Comparison of ENCODE assay signal across 27 cellular contexts in genomic region chr3:94456332-94456731, GRCh38.
"Had no signal": no experiment of that assay in that cellular context is flagged by ENCODE, and none has a peak within 500 bp of the region (broad histone marks: within the 10 kb centered on the region; RNA-seq: fewer than 3 reads in every experiment).

No MANE protein-coding gene starts in this region.

- H3K9me3 Mint-ChIP-seq: endodermal cell, nephron progenitor cell had no signal

- H3K4me1 Mint-ChIP-seq: central memory CD8-positive, alpha-beta T cell; memory B cell; naive thymus-derived CD4-positive, alpha-beta T cell; stimulated activated effector memory CD8-positive, alpha-beta T cell treated with anti-CD3 and anti-CD28 coated beads, Interleukin-12 subunit alpha, Interleukin-12 subunit beta, amount 100 ng/mL, for 72 hours had no signal

- H3K27me3 ChIP-seq: colonic mucosa, gastrocnemius medialis, heart left ventricle, hepatocyte, testis, tibial artery had no signal

- H3K4me3 ChIP-seq: colonic mucosa, gastrocnemius medialis, heart left ventricle, hepatocyte, lung, psoas muscle, skin epidermis, tibial artery had no signal

- H3K27ac Mint-ChIP-seq: dendritic cell treated with granulocyte-macrophage colony-stimulating factor and Interleukin-4, amounts not matched to agents 40 ng/mL and 50 ng/mL, for 4 days; endodermal cell; memory B cell; naive thymus-derived CD4-positive, alpha-beta T cell; nephron progenitor cell; stimulated activated effector memory CD8-positive, alpha-beta T cell treated with anti-CD3 and anti-CD28 coated beads, Interleukin-12 subunit alpha, Interleukin-12 subunit beta, amount 100 ng/mL, for 72 hours; type B pancreatic cell had no signal

- H3K27me3 Mint-ChIP-seq: central memory CD8-positive, alpha-beta T cell; dendritic cell treated with granulocyte-macrophage colony-stimulating factor and Interleukin-4, amounts not matched to agents 40 ng/mL and 50 ng/mL, for 4 days; memory B cell; naive thymus-derived CD4-positive, alpha-beta T cell had no signal

- H3K36me3 Mint-ChIP-seq: memory B cell; naive thymus-derived CD4-positive, alpha-beta T cell; stimulated activated effector memory CD8-positive, alpha-beta T cell treated with anti-CD3 and anti-CD28 coated beads, Interleukin-12 subunit alpha, Interleukin-12 subunit beta, amount 100 ng/mL, for 72 hours; type B pancreatic cell had no signal

- H3K27ac ChIP-seq: colonic mucosa, epithelial cell of prostate, gastrocnemius medialis, heart left ventricle, hepatocyte, psoas muscle, skin epidermis, testis, tibial artery had no signal

- H3K36me3 ChIP-seq: colonic mucosa, gastrocnemius medialis, heart left ventricle, tibial artery had no signal

- H3K4me3 Mint-ChIP-seq: central memory CD8-positive, alpha-beta T cell; dendritic cell treated with granulocyte-macrophage colony-stimulating factor and Interleukin-4, amounts not matched to agents 40 ng/mL and 50 ng/mL, for 4 days; endodermal cell; memory B cell; naive thymus-derived CD4-positive, alpha-beta T cell; nephron progenitor cell; stimulated activated effector memory CD8-positive, alpha-beta T cell treated with anti-CD3 and anti-CD28 coated beads, Interleukin-12 subunit alpha, Interleukin-12 subunit beta, amount 100 ng/mL, for 72 hours; type B pancreatic cell had no signal

- H3K9me3 ChIP-seq: colonic mucosa, gastrocnemius medialis, heart left ventricle, psoas muscle, testis, tibial artery had no signal

- DNase-seq: colonic mucosa; effector CD8-positive, alpha-beta T cell; endodermal cell; gastrocnemius medialis; heart left ventricle; left cardiac atrium; left ventricle myocardium superior; naive thymus-derived CD4-positive, alpha-beta T cell; nephron progenitor cell; nucleus accumbens; psoas muscle; right cardiac atrium; stimulated activated CD4-positive, alpha-beta T cell treated with anti-CD3 and anti-CD28 coated beads, Interleukin-15, amount 100 ng/mL, for 24 hours; stimulated activated CD4-positive, alpha-beta T cell treated with anti-CD3 and anti-CD28 coated beads, Interleukin-4, amount 100 ng/mL, for 24 hours; stimulated activated naive CD8-positive, alpha-beta T cell treated with anti-CD3 and anti-CD28 coated beads, Interleukin-15, Interleukin-2, amounts not matched to agents 100 U/mL and 50 U/mL, for 24 hours; substantia nigra; testis; tibial artery had no signal

- H3K4me1 ChIP-seq: colonic mucosa, gastrocnemius medialis, heart left ventricle, psoas muscle, tibial artery had no signal
